8 cellular contexts compared by ENCODE assay signal in genomic region chr7:127683776-127684681, GRCh38. TPM values are rescaled to one million over a fixed set of nuclear protein-coding genes. Genes with fewer than 3 reads are reported as not detected.
A peak's percentile ranks its signal among the peaks of the same experiment; 100 is the strongest.
DNase-seq lines count a peak whose midpoint lies in the region; ATAC-seq, FAIRE-seq and TF ChIP-seq lines count a peak whose summit lies in the region.

No MANE protein-coding gene starts in this region.

- H3K27me3 ChIP-seq in tibial nerve = no peaks in the 10 kb centered on the region

- ATAC-seq in GM19023 (IDR thresholded peaks at IDR 0.05; ENCODE audit: unreplicated experiment) (peak; percentile 76), HG02759 (IDR thresholded peaks at IDR 0.05; ENCODE audit: unreplicated experiment) (peak; percentile 90)

- DNase-seq in NCI-H146 (lab: John Stamatoyannopoulos, UW) = peak; percentile 59
- peak; percentile 47 for DNase-seq in myocyte (ENCODE audit: low read depth)
- no peak for DNase-seq in SK-N-DZ (ENCODE audit: low spot score)
- no peak for DNase-seq in stimulated activated CD4-positive, alpha-beta T cell treated with anti-CD3 and anti-CD28 coated beads, Interleukin-4, amount 100 ng/mL, for 24 hours
- DNase-seq in frontal cortex (ENCODE audit: low spot score in 2 of 2) = no peak
- no peak for DNase-seq in tibial nerve (ENCODE audit: low spot score in 2 of 2)

- H3K27ac ChIP-seq in tibial nerve = no peak overlapping the region

- H3K4me1 ChIP-seq in tibial nerve = peaks cover 0 to 13% (median 4%) of the 10 kb centered on the region in 4 donors

- no peak overlapping the region for H3K4me3 ChIP-seq in tibial nerve

- 55 to 61% methylated on average over 4 of the region's 4 CpGs for WGBS in tibial nerve, 2 donors

- TF ChIP-seq CTCF in tibial nerve (IDR thresholded peaks at IDR 0.05) = no peak

- peaks cover 0 to 43% (median 6%) of the 10 kb centered on the region in 3 donors for H3K36me3 ChIP-seq in tibial nerve

- H3K9me3 ChIP-seq in tibial nerve = peaks cover 0 to 10% (median 0%) of the 10 kb centered on the region in 4 donors

- FAIRE-seq in frontal cortex (lab: Jason Lieb, UNC) = no peak

- no peak for TF ChIP-seq POLR2A in tibial nerve (IDR thresholded peaks at IDR 0.05)

- no peak for TF ChIP-seq EP300 in tibial nerve (IDR thresholded peaks at IDR 0.05)

RNA-seq across cellular contexts. Expression of gene SND1, which starts 32.0 kb away (rescaled TPM):
- total RNA-seq in myocyte = 177 and 218 TPM in 2 replicates
- polyA plus RNA-seq in myocyte (2012) = 219 TPM
- 135 and 158 TPM in 2 replicates for polyA plus RNA-seq in SK-N-DZ (2014; cell fraction: cytosol; rRNA removed)
- 58.1 and 62.4 TPM in 2 replicates for polyA plus RNA-seq in SK-N-DZ (2014; cell fraction: nucleus; rRNA removed)
- 56.3 TPM for total RNA-seq in frontal cortex
- 100 to 1,000 TPM in 1 of 4 donors, 10 to 100 TPM in 3; 70.8 to 141 (median 85.7) TPM for total RNA-seq in tibial nerve

Comparison
In these comparisons a context has a peak if more than half of its experiments do, and no peak if none do; other contexts are left out.
1. DNase-seq: peak in NCI-H146 (single experiment) and myocyte (single experiment); none in SK-N-DZ (single experiment), stimulated activated CD4-positive, alpha-beta T cell treated with anti-CD3 and anti-CD28 coated beads, Interleukin-4, amount 100 ng/mL, for 24 hours (single experiment), frontal cortex (0 of 2) and tibial nerve (0 of 2).